In the genomic region with DNA sequence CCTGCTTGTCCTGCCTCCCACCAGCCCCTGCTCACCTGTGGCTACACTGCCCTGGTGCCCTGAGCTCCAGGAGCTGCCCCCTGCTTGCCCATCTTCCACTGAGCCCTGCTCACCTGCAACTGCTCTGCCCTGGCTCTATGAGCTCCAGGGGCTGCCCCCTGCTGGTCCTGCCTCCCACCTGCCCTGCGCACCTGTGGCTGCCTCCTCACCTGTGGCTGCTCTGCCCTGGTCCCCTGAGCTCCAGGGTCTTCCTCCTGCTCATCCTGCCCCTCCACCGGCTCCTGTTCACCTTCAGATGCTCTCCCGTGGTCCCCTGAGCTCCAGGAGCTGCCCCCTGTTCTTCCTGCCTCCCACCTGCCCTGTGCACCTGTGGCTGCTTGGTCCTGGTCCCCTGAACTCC, we compare ENCODE assay signal across 29 cellular contexts.
DNase-seq lines count a peak whose midpoint lies in the region; ATAC-seq, FAIRE-seq and TF ChIP-seq lines count a peak whose summit lies in the region.
"Had no signal": no experiment of that assay in that cellular context is flagged by ENCODE, and none has a peak within 500 bp of the region (broad histone marks: within the 10 kb centered on the region; RNA-seq: fewer than 3 reads in every experiment).

No MANE protein-coding gene starts in this region.

- H3K27me3 ChIP-seq in PC-9 (ENCODE audit: insufficient read depth, low read depth), result peaks cover 35% of the 10 kb centered on the region
- peaks cover 0 to 20% (median 0%) of the 10 kb centered on the region in 45 donors for H3K27me3 ChIP-seq in dorsolateral prefrontal cortex
- H3K27me3 ChIP-seq: colonic mucosa, foreskin keratinocyte, heart right ventricle had no signal

- H3K27ac Mint-ChIP-seq in Calu3 (ENCODE audit: unreplicated experiment), result no peak overlapping the region
- H3K27ac Mint-ChIP-seq in naive B cell, result peak overlapping the region; percentile 56 to 98 (median 90)
- H3K27ac Mint-ChIP-seq in HFFc6, result no peak overlapping the region
- H3K27ac Mint-ChIP-seq: CD4-positive, alpha-beta memory T cell; effector memory CD8-positive, alpha-beta T cell had no signal

- H3K36me3 Mint-ChIP-seq in Calu3 (ENCODE audit: insufficient read depth, unreplicated experiment) (no peaks in the 10 kb centered on the region), naive B cell (peaks cover 11 to 26% of the 10 kb centered on the region in 2 donors), HFFc6 (ENCODE audit: low read depth) (peaks cover 21% of the 10 kb centered on the region)
- H3K36me3 Mint-ChIP-seq: CD4-positive, alpha-beta memory T cell had no signal

- H4K20me1 ChIP-seq in PC-9 (ENCODE audit: insufficient read depth), result no peaks in the 10 kb centered on the region

- BruUV-seq in Calu3 (replicated peaks; lab: Mats Ljungman, UMichigan) (no TSS peak), PC-9 (replicated peaks; lab: Mats Ljungman, UMichigan) (no TSS peak)

- no peaks in the 10 kb centered on the region for H3K9me2 ChIP-seq in PC-9 (ENCODE audit: insufficient read depth)

- H3K79me2 ChIP-seq in PC-9 (ENCODE audit: low read depth), result no peaks in the 10 kb centered on the region

- H3K27me3 Mint-ChIP-seq in Calu3 (ENCODE audit: unreplicated experiment) (peaks cover 88% of the 10 kb centered on the region), naive B cell (no peaks in the 10 kb centered on the region), HFFc6 (ENCODE audit: insufficient read depth) (no peaks in the 10 kb centered on the region; the same call in none of the 2 replicates)

- no peak overlapping the region for H2AFZ ChIP-seq in PC-9

- H3F3A ChIP-seq in PC-9 (ENCODE audit: insufficient read depth, low read depth), result no peaks in the 10 kb centered on the region

- CTCF ChIA-PET in Calu3 (lab: Charles Lee) (interaction anchor here (0.6 to 0.7 kb wide), 2 partner anchors 160 to 266 kb away, joined by 3 read pairs; no protein-coding TSS in a partner anchor), PC-9 (lab: Charles Lee) (no interaction called here)

- H3K4me3 ChIP-seq in PC-9 (no peak overlapping the region), dorsolateral prefrontal cortex (no peak overlapping the region)
- H3K4me3 ChIP-seq: breast epithelium, colonic mucosa, heart right ventricle had no signal

- H3K27ac ChIP-seq in PC-9 (no peak overlapping the region), dorsolateral prefrontal cortex (no peak overlapping the region)
- H3K27ac ChIP-seq: breast epithelium, colonic mucosa, foreskin keratinocyte, heart right ventricle, KMS-11 had no signal

- no peaks in the 10 kb centered on the region for H3K36me3 ChIP-seq in PC-9 (ENCODE audit: low read depth)
- H3K36me3 ChIP-seq: breast epithelium, colonic mucosa, heart right ventricle had no signal

- no peaks in the 10 kb centered on the region for H3K9me3 ChIP-seq in PC-9 (ENCODE audit: insufficient read depth, low read depth)
- H3K9me3 ChIP-seq: colonic mucosa had no signal

- POLR2A ChIA-PET in PC-9 (lab: Charles Lee; ENCODE audit: unreplicated experiment), result interaction anchor here (0.8 kb wide), 1 partner anchor 20 kb away, joined by 16 read pairs; no protein-coding TSS in a partner anchor

- H3K4me1 Mint-ChIP-seq in Calu3 (ENCODE audit: low read depth, unreplicated experiment) (no peaks in the 10 kb centered on the region), naive B cell (peaks cover 54 to 69% (median 65%) of the 10 kb centered on the region in 3 donors), HFFc6 (ENCODE audit: low read depth) (no peaks in the 10 kb centered on the region)
- H3K4me1 Mint-ChIP-seq: CD4-positive, alpha-beta memory T cell had no signal

- DNase-seq in Calu3, result peak; percentile 69
- peak; percentile 1 for DNase-seq in HT-29 (ENCODE audit: low spot score)
- peak in 1 of 2 experiments; percentile 9 for DNase-seq in PC-9
- DNase-seq in naive B cell, result no peak
- no peak for DNase-seq in DMS 273 (lab: John Stamatoyannopoulos, UW; ENCODE audit: unreplicated experiment)
- no peak for DNase-seq in GM12892 (ENCODE audit: insufficient read length)
- no peak for DNase-seq in dorsolateral prefrontal cortex
- DNase-seq in HFFc6, result no peak
- DNase-seq: activated CD4-positive, alpha-beta T cell treated with anti-CD3 and anti-CD28 coated beads for 4 hours; activated naive CD4-positive, alpha-beta T cell treated with Interleukin-2 at 50 U/mL for 16 hours; activated T-cell treated with anti-CD3 and anti-CD28 coated beads, Interleukin-2, amount 50 U/mL, for 48 hours; amygdala; CD4-positive, alpha-beta memory T cell; colonic mucosa; DMS153; effector memory CD8-positive, alpha-beta T cell; foreskin keratinocyte; GDM1; heart right ventricle; mesendoderm; MV-4-11; NCI-H2081; NCI-H446; occipital lobe; SHP77 treated with DMSO at 0.1 percent for 48 hours had no signal

- H3K4me3 Mint-ChIP-seq in Calu3 (ENCODE audit: low read depth, unreplicated experiment) (no peak overlapping the region), naive B cell (peak overlapping the region; percentile 65 to 98 (median 93)), HFFc6 (no peak overlapping the region)
- H3K4me3 Mint-ChIP-seq: CD4-positive, alpha-beta memory T cell; effector memory CD8-positive, alpha-beta T cell had no signal

- H3K4me1 ChIP-seq in PC-9 (replicated peaks; ENCODE audit: insufficient read depth), result no peaks in the 10 kb centered on the region
- H3K4me1 ChIP-seq: breast epithelium, colonic mucosa, foreskin keratinocyte, heart right ventricle had no signal

- no peaks in the 10 kb centered on the region for H3K9me3 Mint-ChIP-seq in Calu3 (ENCODE audit: low read depth, unreplicated experiment)
- H3K9me3 Mint-ChIP-seq in naive B cell, result peaks cover 0 to 16% (median 10%) of the 10 kb centered on the region in 7 donors
- H3K9me3 Mint-ChIP-seq in HFFc6, result peaks cover 67% of the 10 kb centered on the region

- ATAC-seq in naive B cell (ENCODE audit: low read depth in 2 of 2), result peak in 1 of 2 donors; percentile 32
- ATAC-seq: effector memory CD8-positive, alpha-beta T cell; foreskin keratinocyte; heart right ventricle had no signal

- FAIRE-seq in GM12892 (lab: Jason Lieb, UNC), result no peak
- FAIRE-seq: GM18507, H1 had no signal

- no peak overlapping the region for H3K4me2 ChIP-seq in PC-9
- H3K4me2 ChIP-seq: KMS-11 had no signal

- intact Hi-C loops in Calu3 (cut with micrococcal nuclease; ENCODE audit: unreplicated experiment) (no loop called here), PC-9 (cut with micrococcal nuclease; ENCODE audit: unreplicated experiment) (no loop called here), dorsolateral prefrontal cortex (cut with DNase I) (no loop called here)

- TF ChIP-seq POLR2A in GM12892 (IDR thresholded peaks at IDR 0.05; ENCODE audit: low read depth, low read length), result no peak

- TF ChIP-seq CTCF in Calu3 (IDR thresholded peaks at IDR 0.05; ENCODE audit: unreplicated experiment) (no peak), PC-9 (conservative IDR thresholded peaks at IDR 0.05) (peak; percentile 43; the same call in 1 of the 2 replicates), dorsolateral prefrontal cortex (IDR thresholded peaks at IDR 0.05 in 54 of 56, conservative IDR thresholded peaks at IDR 0.05 in 2 of 56; ENCODE audit: low read depth in 1 of 56, partially characterized antibody in 56 of 56) (no peak), HFFc6 (IDR thresholded peaks at IDR 0.05) (no peak)

Comparison
In these comparisons a context has a peak if more than half of its experiments do, and no peak if none do; other contexts are left out.
1. DNase-seq: peak in Calu3 (single experiment) and HT-29 (single experiment); none in naive B cell (single experiment), DMS 273 (single experiment), GM12892 (single experiment), dorsolateral prefrontal cortex (0 of 10) and HFFc6 (single experiment).
2. H3K27ac Mint-ChIP-seq: peak in naive B cell (6 of 6); none in Calu3 (single experiment) and HFFc6 (single experiment).
3. H3K4me3 Mint-ChIP-seq: peak in naive B cell (8 of 8); none in Calu3 (single experiment) and HFFc6 (single experiment).